Comparison of ENCODE assay signal across 14 cellular contexts in the genomic region with DNA sequence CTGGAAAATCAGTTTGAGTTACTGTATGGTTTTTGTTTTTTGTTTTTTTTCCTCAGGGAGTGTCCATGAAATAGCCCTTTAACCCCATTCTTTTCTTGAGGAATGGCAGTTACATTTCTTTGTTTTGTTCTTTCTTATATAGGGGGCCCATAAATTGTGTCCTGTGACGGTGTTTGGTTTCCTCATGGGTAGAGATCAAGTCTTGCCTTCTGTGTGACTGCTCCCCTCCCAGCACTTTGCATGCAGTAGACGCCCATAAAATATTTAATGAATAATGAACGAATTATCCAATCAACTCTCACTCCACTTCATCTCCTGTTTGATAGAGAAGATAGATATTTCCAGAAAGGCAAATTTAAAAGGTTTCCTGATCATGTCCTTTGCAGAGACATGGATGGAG.
A peak's percentile ranks its signal among the peaks of the same experiment; 100 is the strongest.
DNase-seq lines count a peak whose midpoint lies in the region; ATAC-seq and TF ChIP-seq lines count a peak whose summit lies in the region.
"Had no signal": no experiment of that assay in that cellular context is flagged by ENCODE, and none has a peak within 500 bp of the region (broad histone marks: within the 10 kb centered on the region; RNA-seq: fewer than 3 reads in every experiment).

No MANE protein-coding gene starts in this region.

- H3K36me3 Mint-ChIP-seq in H9 (ENCODE audit: insufficient read depth in 1 of 3, low read depth in 3 of 3), result no peaks in the 10 kb centered on the region; a peak in 2 of 7 replicates
- no peaks in the 10 kb centered on the region for H3K36me3 Mint-ChIP-seq in glutamatergic neuron (ENCODE audit: unreplicated experiment)
- H3K36me3 Mint-ChIP-seq: CD4-positive, CD25-positive, alpha-beta regulatory T cell had no signal

- H3K79me1 ChIP-seq in H9 (ENCODE audit: insufficient read depth, low read depth, low read length, poor library complexity, severe bottlenecking), result no peaks in the 10 kb centered on the region

- H3K27ac ChIP-seq in H9 (ENCODE audit: insufficient read length, low read depth, low read length) (no peak overlapping the region), OCI-LY1 (ENCODE audit: low read depth, low read length, poor library complexity, severe bottlenecking) (peak overlapping the region; percentile 70), left lung (no peak overlapping the region)
- H3K27ac ChIP-seq: BLaER1 treated with 17β-estradiol and CSF1 and Interleukin-3, amounts not matched to agents 10 nM and 100 nM; HL-60 had no signal

- H2AK5ac ChIP-seq in H9 (ENCODE audit: insufficient read length, low read length), result no peak overlapping the region

- no peak overlapping the region for H4K91ac ChIP-seq in H9 (ENCODE audit: insufficient read length, low read depth, low read length)

- no peak overlapping the region for H3K14ac ChIP-seq in H9 (ENCODE audit: insufficient read depth, low read length)

- H3K9ac ChIP-seq in H9 (ENCODE audit: extremely low read depth, insufficient read length, low read length) (no peak overlapping the region), OCI-LY1 (ENCODE audit: low read length) (no peak overlapping the region)
- H3K9ac ChIP-seq: BLaER1 treated with 17β-estradiol and CSF1 and Interleukin-3, amounts not matched to agents 10 nM and 100 nM had no signal

- H3T11ph ChIP-seq in H9 (ENCODE audit: low read length), result peak overlapping the region; percentile 39

- H3K9me3 Mint-ChIP-seq in H9, result no peaks in the 10 kb centered on the region
- no peaks in the 10 kb centered on the region for H3K9me3 Mint-ChIP-seq in glutamatergic neuron (ENCODE audit: unreplicated experiment)

- H3K36me3 ChIP-seq in OCI-LY1 (ENCODE audit: insufficient read depth, low read length), result no peaks in the 10 kb centered on the region
- no peaks in the 10 kb centered on the region for H3K36me3 ChIP-seq in left lung
- H3K36me3 ChIP-seq: BLaER1 treated with 17β-estradiol and CSF1 and Interleukin-3, amounts not matched to agents 10 nM and 100 nM; HAP-1 had no signal

- H3K4me1 Mint-ChIP-seq in H9, result peaks cover 22 to 27% of the 10 kb centered on the region in 2 experiments
- H3K4me1 Mint-ChIP-seq in glutamatergic neuron (ENCODE audit: low read depth, unreplicated experiment), result peaks cover 26% of the 10 kb centered on the region
- H3K4me1 Mint-ChIP-seq: CD4-positive, CD25-positive, alpha-beta regulatory T cell had no signal

- WGBS in H9 (ENCODE audit: extremely low coverage, insufficient read length, low lambda C conversion rate), result no CpG with 5 or more reads among the region's 3 CpGs
- WGBS in lower leg skin, 2 donors, result 37 to 52% methylated on average over 3 of the region's 3 CpGs

- no peak overlapping the region for H2BK120ac ChIP-seq in H9 (ENCODE audit: low read depth, low read length, poor library complexity, severe bottlenecking)

- H3K9me3 ChIP-seq in H9 (ENCODE audit: control insufficient read depth, low read depth, low read length) (no peaks in the 10 kb centered on the region), OCI-LY1 (ENCODE audit: low read length) (no peaks in the 10 kb centered on the region), left lung (no peaks in the 10 kb centered on the region)
- H3K9me3 ChIP-seq: BLaER1 treated with 17β-estradiol and CSF1 and Interleukin-3, amounts not matched to agents 10 nM and 100 nM; HAP-1 had no signal

- no peaks in the 10 kb centered on the region for H3K9me2 ChIP-seq in OCI-LY1 (ENCODE audit: low read depth, low read length)

- H3K23ac ChIP-seq in H9 (ENCODE audit: insufficient read length, low read depth, low read length), result no peak overlapping the region

- H3K4me3 ChIP-seq in OCI-LY1 (ENCODE audit: low read depth, low read length, poor library complexity, severe bottlenecking) (no peak overlapping the region), left lung (no peak overlapping the region), lower leg skin (ENCODE audit: low read depth, poor library complexity, severe bottlenecking) (no peak overlapping the region)
- H3K4me3 ChIP-seq: BLaER1 treated with 17β-estradiol and CSF1 and Interleukin-3, amounts not matched to agents 10 nM and 100 nM; HAP-1 had no signal

- H3K27ac Mint-ChIP-seq in H9 (peak overlapping the region in 2 of 3 experiments; percentile 18 to 35; a peak in 2 of 7 replicates), glutamatergic neuron (ENCODE audit: unreplicated experiment) (peak overlapping the region; percentile 1)
- H3K27ac Mint-ChIP-seq: CD4-positive, CD25-positive, alpha-beta regulatory T cell had no signal

- DNase-seq in H9, result no peak
- no peak for DNase-seq in glutamatergic neuron
- peak; percentile 24 for DNase-seq in retina
- DNase-seq in left lung, result no peak
- DNase-seq in NCI-H748 treated with DMSO at 0.1 percent for 48 hours (lab: John Stamatoyannopoulos, UW), result no peak
- no peak for DNase-seq in lower leg skin (ENCODE audit: low spot score in 2 of 2)
- DNase-seq: ACHN; CD4-positive, CD25-positive, alpha-beta regulatory T cell; DMS53; GOT3 had no signal

- H2BK15ac ChIP-seq in H9 (ENCODE audit: low read depth, low read length), result no peak overlapping the region

- H3K4me1 ChIP-seq in H9 (ENCODE audit: insufficient read depth, low read length) (peaks cover 13% of the 10 kb centered on the region), OCI-LY1 (ENCODE audit: insufficient read depth, low read length, severe bottlenecking) (peaks cover 62% of the 10 kb centered on the region), left lung (no peaks in the 10 kb centered on the region)
- H3K4me1 ChIP-seq: HAP-1 had no signal

- H2BK12ac ChIP-seq in H9 (ENCODE audit: insufficient read length, low read depth, low read length), result no peak overlapping the region

- no peak overlapping the region for H3K4me3 Mint-ChIP-seq in H9
- no peak overlapping the region for H3K4me3 Mint-ChIP-seq in glutamatergic neuron (ENCODE audit: unreplicated experiment)
- H3K4me3 Mint-ChIP-seq: CD4-positive, CD25-positive, alpha-beta regulatory T cell had no signal

- H3F3A ChIP-seq in OCI-LY1 (ENCODE audit: insufficient read depth, low read length), result no peaks in the 10 kb centered on the region

- no peak overlapping the region for H4K5ac ChIP-seq in H9 (ENCODE audit: insufficient read length, low read depth, low read length)

- no peaks in the 10 kb centered on the region for H3K23me2 ChIP-seq in H9 (ENCODE audit: insufficient read length, low read depth, low read length, poor library complexity, severe bottlenecking)

- H2BK20ac ChIP-seq in H9 (ENCODE audit: low read depth, low read length, poor library complexity, severe bottlenecking), result no peak overlapping the region

- H3K27me3 Mint-ChIP-seq in H9 (ENCODE audit: low read depth) (no peaks in the 10 kb centered on the region), glutamatergic neuron (ENCODE audit: unreplicated experiment) (no peaks in the 10 kb centered on the region)
- H3K27me3 Mint-ChIP-seq: CD4-positive, CD25-positive, alpha-beta regulatory T cell had no signal

- H2AFZ ChIP-seq in H9 (ENCODE audit: low read length) (no peak overlapping the region), OCI-LY1 (ENCODE audit: low read length) (no peak overlapping the region)

- H3K18ac ChIP-seq in H9 (ENCODE audit: insufficient read length, low read depth, low read length), result no peak overlapping the region

- H3K4me2 ChIP-seq in H9 (ENCODE audit: insufficient read depth, insufficient read length, low read length) (no peak overlapping the region), OCI-LY1 (ENCODE audit: low read length) (no peak overlapping the region)

- H4K20me1 ChIP-seq in H9 (ENCODE audit: control insufficient read depth, insufficient read depth, insufficient read length), result no peaks in the 10 kb centered on the region
- H4K20me1 ChIP-seq in OCI-LY1 (ENCODE audit: insufficient read depth, low read length), result no peaks in the 10 kb centered on the region
- H4K20me1 ChIP-seq: BLaER1 treated with 17β-estradiol and CSF1 and Interleukin-3, amounts not matched to agents 10 nM and 100 nM had no signal

- H4K8ac ChIP-seq in H9 (replicated peaks; ENCODE audit: insufficient read length, low read depth, low read length), result no peak overlapping the region

- intact Hi-C loops in left lung (cut with DNase I), result no loop called here
- intact Hi-C loops in lower leg skin (cut with DNase I; ENCODE audit: low total_unique reads), result no loop called here

- no peaks in the 10 kb centered on the region for H3K27me3 ChIP-seq in H9 (ENCODE audit: insufficient read depth, low read length)
- H3K27me3 ChIP-seq in OCI-LY1 (ENCODE audit: insufficient read depth, low read length), result no peaks in the 10 kb centered on the region
- no peaks in the 10 kb centered on the region for H3K27me3 ChIP-seq in left lung
- H3K27me3 ChIP-seq: BLaER1 treated with 17β-estradiol and CSF1 and Interleukin-3, amounts not matched to agents 10 nM and 100 nM had no signal

- H3K79me2 ChIP-seq in H9 (ENCODE audit: insufficient read depth, low read length) (no peaks in the 10 kb centered on the region), OCI-LY1 (ENCODE audit: insufficient read depth, low read length) (no peaks in the 10 kb centered on the region)

- H3K56ac ChIP-seq in H9 (ENCODE audit: insufficient read length, low read depth, low read length), result no peak overlapping the region

- no peak for TF ChIP-seq CTCF in H9 (conservative IDR thresholded peaks at IDR 0.05)
- TF ChIP-seq CTCF in OCI-LY1 (IDR thresholded peaks at IDR 0.05; ENCODE audit: low read length), result no peak
- no peak for TF ChIP-seq CTCF in glutamatergic neuron (IDR thresholded peaks at IDR 0.05; ENCODE audit: partially characterized antibody, unreplicated experiment)
- no peak for TF ChIP-seq CTCF in left lung (IDR thresholded peaks at IDR 0.05)
- TF ChIP-seq CTCF in lower leg skin (IDR thresholded peaks at IDR 0.05), result no peak

- H3K4ac ChIP-seq in H9 (ENCODE audit: low read depth, low read length), result no peak overlapping the region

- no peak for ATAC-seq in left lung

- no peak for TF ChIP-seq POLR2A in lower leg skin (IDR thresholded peaks at IDR 0.05)

- H2BK5ac ChIP-seq in H9 (ENCODE audit: insufficient read length, low read length), result no peak overlapping the region
